Comparison of ENCODE assay signal across 22 cellular contexts in genomic region chr14:80017796-80018195, GRCh38.
A peak's percentile ranks its signal among the peaks of the same experiment; 100 is the strongest.
DNase-seq lines count a peak whose midpoint lies in the region; ATAC-seq and TF ChIP-seq lines count a peak whose summit lies in the region.
"Had no signal": no experiment of that assay in that cellular context is flagged by ENCODE, and none has a peak within 500 bp of the region (broad histone marks: within the 10 kb centered on the region; RNA-seq: fewer than 3 reads in every experiment).

No MANE protein-coding gene starts in this region.

- CTCF ChIA-PET in MCF 10A (lab: Yijun Ruan, JAX): interaction anchor here (0.6 kb wide), 3 partner anchors 150 to 688 kb away, joined by 3 to 4 read pairs (median 3); no protein-coding TSS in a partner anchor

- H2BK120ac ChIP-seq in neuronal stem cell (ENCODE audit: low read depth, low read length): no peak overlapping the region

- H3K9me3 ChIP-seq in neuronal stem cell (replicated peaks in 1 of 2; ENCODE audit: control insufficient read depth in 2 of 2, insufficient read depth in 1 of 2, low read depth in 1 of 2, low read length in 2 of 2): no peaks in the 10 kb centered on the region

- no peak overlapping the region for H2BK15ac ChIP-seq in neuronal stem cell (ENCODE audit: low read length)

- no peak overlapping the region for H4K91ac ChIP-seq in neuronal stem cell (ENCODE audit: low read depth, low read length, poor library complexity)

- H4K8ac ChIP-seq in neuronal stem cell (ENCODE audit: low read depth, low read length): no peak overlapping the region

- ATAC-seq in esophagus mucosa: no peak
- no peak for ATAC-seq in activated naive CD4-positive, alpha-beta T cell treated with anti-CD3 and anti-CD28 coated beads, Interleukin-2, amount 50 U/mL, for 72 hours
- ATAC-seq: GM12878, HCT116 had no signal

- POLR2A ChIA-PET in MCF 10A (lab: Yijun Ruan, JAX): no interaction called here

- H3K23ac ChIP-seq in neuronal stem cell (ENCODE audit: low read depth, low read length, poor library complexity): no peak overlapping the region

- no peak overlapping the region for H3K4me3 Mint-ChIP-seq in MCF 10A (ENCODE audit: unreplicated experiment)
- H3K4me3 Mint-ChIP-seq: CD14-positive monocyte; CD4-positive, alpha-beta memory T cell; HFFc6; IgD-negative memory B cell had no signal

- no peaks in the 10 kb centered on the region for H3K79me1 ChIP-seq in neuronal stem cell (ENCODE audit: low read depth, low read length)

- no peak overlapping the region for H2BK12ac ChIP-seq in neuronal stem cell (ENCODE audit: low read length)

- no peak overlapping the region for H3K4me2 ChIP-seq in neuronal stem cell (ENCODE audit: insufficient read depth, low read length, poor library complexity, severe bottlenecking)
- H3K4me2 ChIP-seq: BLaER1 had no signal

- H3K27me3 ChIP-seq in neuronal stem cell (ENCODE audit: control insufficient read depth in 3 of 3, insufficient read depth in 3 of 3, low read depth in 1 of 3, low read length in 3 of 3): no peaks in the 10 kb centered on the region
- H3K27me3 ChIP-seq: BLaER1 had no signal

- TF ChIP-seq CTCF in MCF 10A (IDR thresholded peaks at IDR 0.05; ENCODE audit: unreplicated experiment): no peak

- no peak overlapping the region for H3K4me3 ChIP-seq in neuronal stem cell (ENCODE audit: low read length in 2 of 2)
- H3K4me3 ChIP-seq: BLaER1, GM12878 had no signal

- H3K27ac ChIP-seq in neuronal stem cell (replicated peaks; ENCODE audit: low read length): no peak overlapping the region
- H3K27ac ChIP-seq: BLaER1, HL-60 had no signal

- no CpG with 5 or more reads among the region's 4 CpGs for WGBS in neuronal stem cell (ENCODE audit: extremely low coverage in 2 of 2, insufficient read length in 2 of 2, insufficient replicate concordance in 1 of 2), 2 donors

- no peaks in the 10 kb centered on the region for H3K36me3 Mint-ChIP-seq in MCF 10A (ENCODE audit: insufficient read depth, unreplicated experiment)
- H3K36me3 Mint-ChIP-seq in activated naive CD4-positive, alpha-beta T cell treated with anti-CD3 and anti-CD28 coated beads, Interleukin-2, amount 50 U/mL, for 72 hours: no peaks in the 10 kb centered on the region
- H3K36me3 Mint-ChIP-seq: CD14-positive monocyte; CD4-positive, alpha-beta memory T cell; IgD-negative memory B cell had no signal

- no peak overlapping the region for H3K4ac ChIP-seq in neuronal stem cell (ENCODE audit: low read length)

- no TSS peak for BruUV-seq in MCF 10A (replicated peaks; lab: Mats Ljungman, UMichigan)

- no peaks in the 10 kb centered on the region for H3K4me1 Mint-ChIP-seq in MCF 10A (ENCODE audit: insufficient read depth, unreplicated experiment)
- H3K4me1 Mint-ChIP-seq: CD14-positive monocyte; CD4-positive, alpha-beta memory T cell; IgD-negative memory B cell had no signal

- peak overlapping the region; percentile 1 for H3K18ac ChIP-seq in neuronal stem cell (ENCODE audit: low read length)

- intact Hi-C loops in MCF 10A (cut with micrococcal nuclease): no loop called here

- DNase-seq in Ammon's horn (ENCODE audit: low spot score) (peak; percentile 2), ELF-1 (ENCODE audit: low read depth, low spot score) (peak; percentile 9), islet precursor cell (peak; percentile 56), neuronal stem cell (ENCODE audit: low spot score) (no peak), COLO668 (lab: John Stamatoyannopoulos, UW; ENCODE audit: unreplicated experiment) (no peak), MCF 10A (ENCODE audit: unreplicated experiment) (no peak)
- DNase-seq in activated naive CD4-positive, alpha-beta T cell treated with anti-CD3 and anti-CD28 coated beads, Interleukin-2, amount 50 U/mL, for 72 hours (ENCODE audit: low spot score in 2 of 2): no peak
- DNase-seq: ACHN; AML-193; Calu3; CD4-positive, alpha-beta memory T cell; DMS79 treated with DMSO at 0.1 percent for 48 hours; GOT3; H7; HFFc6 had no signal

- H3K4me1 ChIP-seq in neuronal stem cell (ENCODE audit: control insufficient read depth in 2 of 2, insufficient read depth in 1 of 2, low read depth in 1 of 2, low read length in 2 of 2): no peaks in the 10 kb centered on the region
- H3K4me1 ChIP-seq: BLaER1 had no signal

- H2BK5ac ChIP-seq in neuronal stem cell (ENCODE audit: low read length): no peak overlapping the region

- no peaks in the 10 kb centered on the region for H3K9me3 Mint-ChIP-seq in MCF 10A (ENCODE audit: unreplicated experiment)
- H3K9me3 Mint-ChIP-seq in activated naive CD4-positive, alpha-beta T cell treated with anti-CD3 and anti-CD28 coated beads, Interleukin-2, amount 50 U/mL, for 72 hours: peaks cover 9 to 14% of the 10 kb centered on the region in 2 donors

- no peak overlapping the region for H3K14ac ChIP-seq in neuronal stem cell (ENCODE audit: low read length)

- H2AK5ac ChIP-seq in neuronal stem cell (ENCODE audit: low read depth, low read length): no peak overlapping the region

- no peak overlapping the region for H3K9ac ChIP-seq in neuronal stem cell (ENCODE audit: low read depth, low read length, poor library complexity)
- H3K9ac ChIP-seq: BLaER1 had no signal

- no peak overlapping the region for H3K27ac Mint-ChIP-seq in MCF 10A (ENCODE audit: low read depth, unreplicated experiment)
- H3K27ac Mint-ChIP-seq in activated naive CD4-positive, alpha-beta T cell treated with anti-CD3 and anti-CD28 coated beads, Interleukin-2, amount 50 U/mL, for 72 hours: no peak overlapping the region
- H3K27ac Mint-ChIP-seq: CD14-positive monocyte; CD4-positive, alpha-beta memory T cell; HFFc6; IgD-negative memory B cell had no signal

- peak overlapping the region; percentile 42 for H2AFZ ChIP-seq in neuronal stem cell (ENCODE audit: low read length)

- H3K36me3 ChIP-seq in neuronal stem cell (replicated peaks in 1 of 2; ENCODE audit: control insufficient read depth in 2 of 2, insufficient read depth in 2 of 2, low read length in 2 of 2): no peaks in the 10 kb centered on the region
- H3K36me3 ChIP-seq: BLaER1 had no signal

- no peaks in the 10 kb centered on the region for H3K27me3 Mint-ChIP-seq in MCF 10A (ENCODE audit: insufficient read depth, unreplicated experiment)
- H3K27me3 Mint-ChIP-seq: CD4-positive, alpha-beta memory T cell; IgD-negative memory B cell had no signal

Comparison
In these comparisons a context has a peak if more than half of its experiments do, and no peak if none do; other contexts are left out.
1. DNase-seq: peak in Ammon's horn (single experiment), ELF-1 (single experiment) and islet precursor cell (single experiment); none in neuronal stem cell (single experiment), COLO668 (single experiment), MCF 10A (single experiment) and activated naive CD4-positive, alpha-beta T cell treated with anti-CD3 and anti-CD28 coated beads, Interleukin-2, amount 50 U/mL, for 72 hours (0 of 2).